30 cellular contexts compared by ENCODE assay signal in genomic region chr3:159674583-159674982, GRCh38.
"Had no signal": no experiment of that assay in that cellular context is flagged by ENCODE, and none has a peak within 500 bp of the region (broad histone marks: within the 10 kb centered on the region; RNA-seq: fewer than 3 reads in every experiment).

No MANE protein-coding gene starts in this region.

- H3K4me3 ChIP-seq: hepatocyte, left lung, lower lobe of right lung, neural progenitor cell, psoas muscle, right atrium auricular region, right lobe of liver, smooth muscle cell, stomach, testis, thyroid gland, transverse colon, upper lobe of left lung, vagina had no signal

- H3K4me1 ChIP-seq: left lung, lower lobe of right lung, parathyroid adenoma, psoas muscle, right atrium auricular region, thyroid gland, transverse colon, upper lobe of left lung, vagina had no signal

- DNase-seq: islet precursor cell; kidney glomerular epithelial cell; left colon; left lung; lower lobe of right lung; mesendoderm; naive B cell; natural killer cell; nephron progenitor cell; occipital lobe; psoas muscle; right lobe of liver; stimulated activated CD4-positive, alpha-beta T cell treated with anti-CD3 and anti-CD28 coated beads, Interleukin-1b, Interleukin-23, amount 100 ng/mL, for 48 hours; stimulated activated CD4-positive, alpha-beta T cell treated with anti-CD3 and anti-CD28 coated beads, Interleukin-2, amount 100 ng/mL, for 48 hours; stimulated activated CD4-positive, alpha-beta T cell treated with anti-CD3 and anti-CD28 coated beads, Interleukin-4, amount 100 ng/mL, for 4 hours; stimulated activated CD8-positive, alpha-beta memory T cell treated with anti-CD3 and anti-CD28 coated beads, Interleukin-4, amount 100 ng/mL, for 48 hours; stimulated activated naive CD8-positive, alpha-beta T cell treated with anti-CD3 and anti-CD28 coated beads, Interleukin-15, Interleukin-2, amounts not matched to agents 100 U/mL and 50 U/mL, for 24 hours; stomach; testis; thyroid gland; transverse colon; upper lobe of left lung had no signal

- ATAC-seq: left colon; left lung; lower lobe of right lung; natural killer cell; right lobe of liver; stimulated activated memory B cell treated with anti-CD40 and anti-IgM and Interleukin-4, amounts not matched to agents 10 μg/mL and 1 μg/mL and 100 μg/mL, for 72 hours; stimulated activated naive CD8-positive, alpha-beta T cell treated with anti-CD3 and anti-CD28 coated beads, Interleukin-15, Interleukin-2, amounts not matched to agents 100 U/mL and 50 U/mL, for 24 hours had no signal

- H3K27me3 ChIP-seq: hepatocyte, left lung, neural progenitor cell, neutrophil, right atrium auricular region, right lobe of liver, stomach, testis, thyroid gland, transverse colon, upper lobe of left lung, vagina had no signal

- H3K27ac ChIP-seq: hepatocyte, left lung, lower lobe of right lung, neural progenitor cell, neutrophil, parathyroid adenoma, psoas muscle, right atrium auricular region, right lobe of liver, stomach, testis, thyroid gland, transverse colon, upper lobe of left lung, vagina had no signal

- H3K9me3 ChIP-seq: left lung, lower lobe of right lung, neutrophil, psoas muscle, right atrium auricular region, right lobe of liver, stomach, testis, thyroid gland, transverse colon, upper lobe of left lung, vagina had no signal

- H3K36me3 ChIP-seq: left lung, lower lobe of right lung, neural progenitor cell, neutrophil, right atrium auricular region, right lobe of liver, stomach, thyroid gland, transverse colon, upper lobe of left lung, vagina had no signal
